8 cellular contexts compared by ENCODE assay signal in the genomic region with DNA sequence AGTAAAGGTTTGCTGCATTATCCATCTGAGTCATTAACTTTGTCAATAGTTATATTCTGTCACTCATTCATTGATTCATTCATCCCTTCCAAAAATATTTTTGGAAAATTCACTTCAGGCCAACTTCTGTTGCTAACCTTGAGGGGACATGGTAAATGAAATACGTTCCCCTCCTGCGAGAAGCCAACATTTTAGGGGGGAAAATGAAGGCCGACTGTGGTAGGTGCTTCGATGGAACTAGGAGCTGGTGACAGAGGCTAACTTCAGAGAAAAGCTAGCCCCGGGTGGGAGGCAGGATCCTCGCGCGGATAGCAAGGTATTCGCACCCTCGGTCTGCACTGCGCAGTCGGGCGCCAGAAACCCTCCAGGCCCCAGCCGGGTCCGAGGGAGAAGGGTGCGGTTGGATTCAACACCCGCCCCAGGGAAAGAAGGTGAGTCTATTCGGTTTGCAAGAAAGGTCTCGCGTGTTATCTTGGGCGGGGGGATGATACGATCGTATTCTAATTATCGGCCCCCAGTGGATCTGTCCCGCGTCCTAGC. TPM values are rescaled to one million over a fixed set of nuclear protein-coding genes. Genes with fewer than 3 reads are reported as not detected.
A peak's percentile ranks its signal among the peaks of the same experiment; 100 is the strongest.
DNase-seq lines count a peak whose midpoint lies in the region; ATAC-seq and TF ChIP-seq lines count a peak whose summit lies in the region.

No MANE protein-coding gene starts in this region.

- H3K4me2 ChIP-seq in mammary epithelial cell (ENCODE audit: insufficient read depth, low read depth, low read length) = peak overlapping the region; percentile 93

- peaks cover 43% of the 10 kb centered on the region for H3K79me2 ChIP-seq in mammary epithelial cell (ENCODE audit: insufficient read depth, low read length)

- ATAC-seq in GM21360 (IDR thresholded peaks at IDR 0.05; ENCODE audit: unreplicated experiment) = peak; percentile 20
- peak; percentile 56 to 68 for ATAC-seq in lower lobe of right lung

- TF ChIP-seq CTCF in BJ (IDR thresholded peaks at IDR 0.05; ENCODE audit: insufficient read depth, low read depth, low read length) = no peak
- no peak for TF ChIP-seq CTCF in mammary epithelial cell (conservative IDR thresholded peaks at IDR 0.05 in 1 of 2, IDR thresholded peaks at IDR 0.05 in 1 of 2; ENCODE audit: extremely low read depth in 1 of 2, insufficient read depth in 1 of 2, low read depth in 1 of 2, low read length in 2 of 2)
- no peak for TF ChIP-seq CTCF in lower lobe of right lung (IDR thresholded peaks at IDR 0.05)
- no peak for TF ChIP-seq CTCF in transverse colon (IDR thresholded peaks at IDR 0.05)

- TF ChIP-seq POLR2A in transverse colon (IDR thresholded peaks at IDR 0.05) = no peak

- POLR2A ChIA-PET in BJ (lab: Charles Lee) = no interaction called here

- H3K27ac Mint-ChIP-seq in IgD-negative memory B cell = peak overlapping the region; percentile 88 to 97 (median 94)

- H3K4me3 ChIP-seq in BJ (ENCODE audit: low read depth, low read length) (peak overlapping the region; percentile 98), mammary epithelial cell (replicated peaks in 1 of 3; ENCODE audit: insufficient read depth in 1 of 3, low read depth in 2 of 3, low read length in 3 of 3) (peak overlapping the region; percentile 82 to 97 (median 88)), lower lobe of right lung (peak overlapping the region; percentile 88), transverse colon (peak overlapping the region; percentile 49 to 76 (median 66))

- peak overlapping the region; percentile 36 for H3K9ac ChIP-seq in mammary epithelial cell (ENCODE audit: insufficient read depth, low read length)

- no peak for TF ChIP-seq EP300 in transverse colon (IDR thresholded peaks at IDR 0.05; ENCODE audit: low read depth)

- peak overlapping the region; percentile 62 for H3K27ac ChIP-seq in mammary epithelial cell (ENCODE audit: insufficient read depth, low read depth, low read length)
- H3K27ac ChIP-seq in lower lobe of right lung = peak overlapping the region; percentile 82
- H3K27ac ChIP-seq in transverse colon = peak overlapping the region; percentile 67 to 80 (median 74)

- TSS peak; percentile 78 for BruUV-seq in mammary epithelial cell (replicated peaks; lab: Mats Ljungman, UMichigan)

- intact Hi-C loops in mammary epithelial cell (cut with micrococcal nuclease) = loop anchor here (10.0 kb wide), 1 partner anchor 80 kb away; no protein-coding TSS in a partner anchor
- intact Hi-C loops in lower lobe of right lung (cut with DNase I) = no loop called here
- intact Hi-C loops in transverse colon (cut with DNase I; ENCODE audit: low total_unique reads) = no loop called here

- H2AFZ ChIP-seq in mammary epithelial cell (ENCODE audit: low read depth, low read length) = peak overlapping the region; percentile 95

- H4K20me1 ChIP-seq in mammary epithelial cell (ENCODE audit: insufficient read depth, low read length) = no peaks in the 10 kb centered on the region

- H3K9me3 Mint-ChIP-seq in IgD-negative memory B cell = peaks cover 0 to 8% (median 0%) of the 10 kb centered on the region in 3 donors

- H3K4me1 Mint-ChIP-seq in IgD-negative memory B cell = peaks cover 21 to 39% (median 21%) of the 10 kb centered on the region in 3 donors

- H3K27me3 ChIP-seq in BJ (ENCODE audit: control insufficient read depth, insufficient read depth, low read length) (no peaks in the 10 kb centered on the region), mammary epithelial cell (ENCODE audit: insufficient read depth, low read length) (no peaks in the 10 kb centered on the region), lower lobe of right lung (ENCODE audit: low read depth) (no peaks in the 10 kb centered on the region), transverse colon (no peaks in the 10 kb centered on the region)

- peak overlapping the region; percentile 97 to 99 (median 98) for H3K4me3 Mint-ChIP-seq in IgD-negative memory B cell

- DNase-seq in BJ (ENCODE audit: low read depth) (no peak), mammary epithelial cell (no peak), lower lobe of right lung (peak; percentile 48), transverse colon (no peak), glomerular visceral epithelial cell (ENCODE audit: extremely low spot score) (no peak), occipital lobe (lab: John Stamatoyannopoulos, UW) (no peak)

- peaks cover 16% of the 10 kb centered on the region for H3K4me1 ChIP-seq in mammary epithelial cell (ENCODE audit: insufficient read depth, low read length)
- peaks cover 21% of the 10 kb centered on the region for H3K4me1 ChIP-seq in lower lobe of right lung
- peaks cover 0 to 21% (median 12%) of the 10 kb centered on the region in 4 donors for H3K4me1 ChIP-seq in transverse colon

- peaks cover 4% of the 10 kb centered on the region for H3K9me3 ChIP-seq in mammary epithelial cell (replicated peaks; ENCODE audit: insufficient read depth, low read length)
- H3K9me3 ChIP-seq in lower lobe of right lung = no peaks in the 10 kb centered on the region
- no peaks in the 10 kb centered on the region for H3K9me3 ChIP-seq in transverse colon

- H3K36me3 Mint-ChIP-seq in IgD-negative memory B cell = peaks cover 2% of the 10 kb centered on the region

- peaks cover 4% of the 10 kb centered on the region for H3K27me3 Mint-ChIP-seq in IgD-negative memory B cell

- CTCF ChIA-PET in BJ (lab: Yijun Ruan, JAX) (interaction anchor here (1.1 kb wide), 1 partner anchor 18 kb away, joined by 3 read pairs; no protein-coding TSS in a partner anchor), mammary epithelial cell (lab: Charles Lee; ENCODE audit: low non-redundant PET) (interaction anchor here (1.0 kb wide), 1 partner anchor 15 kb away, joined by 3 read pairs; no protein-coding TSS in a partner anchor)

- dilution Hi-C loops in mammary epithelial cell (cut with HindIII; ENCODE audit: low sequenced_read_pairs) = no loop called here

- H3K36me3 ChIP-seq in BJ (ENCODE audit: control insufficient read depth, insufficient read depth, low read length) = no peaks in the 10 kb centered on the region
- no peaks in the 10 kb centered on the region for H3K36me3 ChIP-seq in mammary epithelial cell (ENCODE audit: insufficient read depth, low read length)
- H3K36me3 ChIP-seq in lower lobe of right lung = no peaks in the 10 kb centered on the region
- H3K36me3 ChIP-seq in transverse colon = no peaks in the 10 kb centered on the region

- WGBS in mammary epithelial cell (ENCODE audit: low coverage, missing lambda C conversion rate) = 7% methylated on average over 26 of the region's 26 CpGs
- 11 to 40% methylated on average over 1 to 26 of the region's 26 CpGs for WGBS in transverse colon (ENCODE audit: low coverage in 1 of 2), 2 donors

- in situ Hi-C loops in mammary epithelial cell (cut with MboI; ENCODE audit: low sequenced_read_pairs in 2 of 2) = no loop called here
- in situ Hi-C loops in transverse colon (cut with MboI; ENCODE audit: low pct_ligation_motif_present in 1 of 4, low pct_unique_long_range_greater_than_20kb in 1 of 4, low sequenced_read_pairs in 3 of 4) = no loop called here

RNA-seq across cellular contexts. Expression of a gene that starts 0.6 kb away (rescaled TPM):
- polyA plus RNA-seq in BJ (2011; rRNA removed) (0.88 and 4.3 TPM in 2 replicates), IgD-negative memory B cell (21.8 TPM), mammary epithelial cell (3.9 TPM)
- polyA minus RNA-seq in BJ (2011; rRNA and poly(A)+ RNA removed) = 1.9 and 3.5 TPM in 2 replicates
- total RNA-seq in mammary epithelial cell (10 to 100 TPM in 1 of 2 donors, 1 to 10 TPM in 1; 8.5 to 36.2 TPM), lower lobe of right lung (18.7 TPM), transverse colon (1 to 10 TPM; 1.2 to 3.8 (median 2.0) TPM), occipital lobe (22.3 TPM)
- 7.0 TPM for polyA minus RNA-seq in mammary epithelial cell
